Comparison of ENCODE assay signal across 12 cellular contexts in the genomic region with DNA sequence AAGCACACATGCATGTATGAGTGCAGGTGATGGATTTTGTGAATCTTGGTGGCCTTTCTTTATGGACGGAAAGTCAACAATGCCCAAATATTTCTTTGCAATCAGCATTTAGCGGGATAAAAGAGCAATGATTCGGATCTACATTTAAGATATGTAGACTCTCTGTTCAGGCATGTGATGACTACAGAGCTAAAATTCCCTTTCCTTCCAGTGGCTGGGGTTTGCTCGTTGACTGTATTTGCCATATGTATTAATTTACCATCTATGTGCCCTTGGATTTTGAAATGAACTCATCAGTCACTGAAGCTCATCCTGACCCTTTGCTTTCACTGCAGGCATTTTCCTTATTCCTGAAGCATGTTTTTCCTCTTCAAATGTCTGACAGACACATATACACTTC. TPM values are rescaled to one million over a fixed set of nuclear protein-coding genes. Genes with fewer than 3 reads are reported as not detected.
DNase-seq lines count a peak whose midpoint lies in the region; ATAC-seq and TF ChIP-seq lines count a peak whose summit lies in the region.
"Had no signal": no experiment of that assay in that cellular context is flagged by ENCODE, and none has a peak within 500 bp of the region (broad histone marks: within the 10 kb centered on the region; RNA-seq: fewer than 3 reads in every experiment).

No MANE protein-coding gene starts in this region.

- ATAC-seq in Panc1 (no peak), GM18909 (IDR thresholded peaks at IDR 0.05; ENCODE audit: poor library complexity, unreplicated experiment) (no peak)

- CTCF ChIA-PET in A673 (lab: Charles Lee) (interaction anchor here (1.4 to 3.7 kb wide), 3 partner anchors 100 to 447 kb away, joined by 6 to 23 read pairs (median 7); no protein-coding TSS in a partner anchor), Panc1 (lab: Charles Lee) (no interaction called here)

- peaks cover 43% of the 10 kb centered on the region for H3K4me1 ChIP-seq in A673 (ENCODE audit: insufficient read depth, low read length, poor library complexity, severe bottlenecking)
- H3K4me1 ChIP-seq in Panc1 (ENCODE audit: control insufficient read depth, insufficient read depth, low read length) = peaks cover 3% of the 10 kb centered on the region
- peaks cover 11 to 31% (median 27%) of the 10 kb centered on the region in 4 donors for H3K4me1 ChIP-seq in esophagus muscularis mucosa

- no peak for DNase-seq in A673 (ENCODE audit: low spot score)
- no peak for DNase-seq in Panc1 (ENCODE audit: low read depth, low spot score)
- DNase-seq in esophagus muscularis mucosa (ENCODE audit: extremely low spot score) = no peak
- DNase-seq in retinal pigment epithelial cell (ENCODE audit: low read depth) = no peak
- no peak for DNase-seq in GDM1 (lab: John Stamatoyannopoulos, UW)
- no peak for DNase-seq in lower leg skin (ENCODE audit: low spot score in 2 of 2)
- DNase-seq in OCI-M2 (lab: John Stamatoyannopoulos, UW; ENCODE audit: unreplicated experiment) = no peak
- DNase-seq: activated naive CD4-positive, alpha-beta T cell treated with anti-CD3 and anti-CD28 coated beads, Interleukin-2, amount 10 ng/mL, durations not matched to agents 7 days and 5 days; NCI-H1694; SHP77 treated with DMSO at 0.1 percent for 48 hours had no signal

- POLR2A ChIA-PET in A673 (lab: Charles Lee; ENCODE audit: low non-redundant PET) = no interaction called here
- POLR2A ChIA-PET in Panc1 (lab: Charles Lee) = no interaction called here

- TF ChIP-seq POLR2A in esophagus muscularis mucosa (IDR thresholded peaks at IDR 0.05; ENCODE audit: low read depth) (no peak), lower leg skin (IDR thresholded peaks at IDR 0.05) (no peak)

- TF ChIP-seq EP300 in esophagus muscularis mucosa (IDR thresholded peaks at IDR 0.05) = no peak

- no peaks in the 10 kb centered on the region for H3K9me3 ChIP-seq in A673 (ENCODE audit: low read depth, low read length, poor library complexity, severe bottlenecking)
- H3K9me3 ChIP-seq in Panc1 (ENCODE audit: control insufficient read depth, insufficient read depth, low read depth, low read length) = no peaks in the 10 kb centered on the region
- H3K9me3 ChIP-seq in esophagus muscularis mucosa = no peaks in the 10 kb centered on the region

- TF ChIP-seq CTCF in A673 (conservative IDR thresholded peaks at IDR 0.05; ENCODE audit: low read depth, low read length) = no peak
- TF ChIP-seq CTCF in Panc1 (IDR thresholded peaks at IDR 0.05) = no peak
- TF ChIP-seq CTCF in esophagus muscularis mucosa (IDR thresholded peaks at IDR 0.05) = no peak
- TF ChIP-seq CTCF in retinal pigment epithelial cell (conservative IDR thresholded peaks at IDR 0.05; ENCODE audit: low read depth, low read length) = no peak
- TF ChIP-seq CTCF in lower leg skin (IDR thresholded peaks at IDR 0.05) = no peak

- WGBS in esophagus muscularis mucosa = 64% methylated on average over 4 of the region's 4 CpGs
- WGBS in lower leg skin, 2 donors = 79 to 82% methylated on average over 4 of the region's 4 CpGs

- H3K27ac ChIP-seq in A673 (ENCODE audit: low read depth, low read length, poor library complexity, severe bottlenecking) = peak overlapping the region; percentile 78
- peak overlapping the region; percentile 80 for H3K27ac ChIP-seq in Panc1 (ENCODE audit: low read length)
- peak overlapping the region; percentile 88 to 93 (median 92) for H3K27ac ChIP-seq in esophagus muscularis mucosa (replicated peaks in 1 of 4)
- H3K27ac ChIP-seq: KMS-11 had no signal

- in situ Hi-C loops in Panc1 (cut with HindIII; ENCODE audit: low pct_unique_long_range_greater_than_20kb, low sequenced_read_pairs) = no loop called here

- no peaks in the 10 kb centered on the region for H3K36me3 ChIP-seq in A673 (ENCODE audit: insufficient read depth, low read length, poor library complexity, severe bottlenecking)
- H3K36me3 ChIP-seq in Panc1 (ENCODE audit: control insufficient read depth, insufficient read depth, low read length) = no peaks in the 10 kb centered on the region
- no peaks in the 10 kb centered on the region for H3K36me3 ChIP-seq in esophagus muscularis mucosa

- BruUV-seq in A673 (replicated peaks; lab: Mats Ljungman, UMichigan) (no TSS peak), Panc1 (replicated peaks; lab: Mats Ljungman, UMichigan) (no TSS peak)

- intact Hi-C loops in A673 (cut with micrococcal nuclease; ENCODE audit: unreplicated experiment) (loop anchor here (1.0 to 5.0 kb wide), 3 partner anchors 175 to 447 kb away; no protein-coding TSS in a partner anchor), Panc1 (cut with micrococcal nuclease; ENCODE audit: unreplicated experiment) (loop anchor here (5.0 kb wide), 1 partner anchor 80 kb away; no protein-coding TSS in a partner anchor), esophagus muscularis mucosa (cut with DNase I) (loop anchor here (5.0 to 10.0 kb wide), 4 partner anchors 55 to 202 kb away; no protein-coding TSS in a partner anchor), lower leg skin (cut with DNase I; ENCODE audit: low total_unique reads) (no loop called here)

- H3K27me3 ChIP-seq in A673 (replicated peaks; ENCODE audit: insufficient read depth, low read depth, low read length, poor library complexity) (no peaks in the 10 kb centered on the region), Panc1 (ENCODE audit: control insufficient read depth, insufficient read depth, low read length) (no peaks in the 10 kb centered on the region), esophagus muscularis mucosa (no peaks in the 10 kb centered on the region)

- H3K4me3 ChIP-seq in A673 (ENCODE audit: low read depth, low read length, poor library complexity, severe bottlenecking) = no peak overlapping the region
- H3K4me3 ChIP-seq in Panc1 (ENCODE audit: low read depth in 2 of 2, low read length in 2 of 2) = no peak overlapping the region; a peak in 1 of 4 replicates
- peak overlapping the region in 1 of 4 donors; percentile 63 for H3K4me3 ChIP-seq in esophagus muscularis mucosa
- H3K4me3 ChIP-seq in retinal pigment epithelial cell (ENCODE audit: low read length) = peak overlapping the region; percentile 96
- H3K4me3 ChIP-seq in lower leg skin (ENCODE audit: low read depth, poor library complexity, severe bottlenecking) = no peak overlapping the region

RNA-seq across cellular contexts. Expression of a gene that starts 13.6 kb away (rescaled TPM):
- total RNA-seq in A673 (2021) (0.82 and 2.2 TPM in 2 replicates), Panc1 (2021; ENCODE audit: unreplicated experiment) (0.41 TPM), esophagus muscularis mucosa (1 to 10 TPM in 2 of 4 donors, under 1 TPM in 1, not detected in 1; 0.99 to 3.3 (median 1.3) TPM), lower leg skin (under 1 TPM in 1 of 4 donors, not detected in 3; 0.75 TPM)
- not detected for polyA plus RNA-seq in Panc1 (2012; ENCODE audit: insufficient read length)
